ENCODE assay signal across 34 cellular contexts in genomic region chr11:1272531-1272930, GRCh38. TPM values are rescaled to one million over a fixed set of nuclear protein-coding genes. Genes with fewer than 3 reads are reported as not detected.
"Had no signal": no experiment of that assay in that cellular context is flagged by ENCODE, and none has a peak within 500 bp of the region (broad histone marks: within the 10 kb centered on the region; RNA-seq: fewer than 3 reads in every experiment).

No MANE protein-coding gene starts in this region.

- DNase-seq: activated CD4-positive, alpha-beta memory T cell treated with anti-CD3 and anti-CD28 coated beads for 36 hours; activated CD4-positive, alpha-beta T cell treated with anti-CD3 and anti-CD28 coated beads for 36 hours; activated CD4-positive, alpha-beta T cell treated with anti-CD3 and anti-CD28 coated beads, Interleukin-2, amount 10 ng/mL, durations not matched to agents 24 days and 14 days; activated CD4-positive, CD25-positive, alpha-beta regulatory T cell; activated CD4-positive, CD25-positive, alpha-beta regulatory T cell treated with anti-CD3 and anti-CD28 coated beads, Interleukin-2, amount 50 U/mL, for 72 hours; activated CD8-positive, alpha-beta memory T cell treated with anti-CD3 and anti-CD28 coated beads, Interleukin-2, amount 10 ng/mL, durations not matched to agents 7 days and 5 days; activated CD8-positive, alpha-beta memory T cell treated with anti-CD3 and anti-CD28 coated beads, Interleukin-2, amount 50 U/mL, for 4 hours; activated CD8-positive, alpha-beta T cell treated with anti-CD3 and anti-CD28 coated beads, Interleukin-2, amount 10 ng/mL, durations not matched to agents 7 days and 5 days; activated effector memory CD4-positive, alpha-beta T cell treated with anti-CD3 and anti-CD28 coated beads, Interleukin-2, amount 50 U/mL, for 16 hours; activated naive CD4-positive, alpha-beta T cell treated with anti-CD3 and anti-CD28 coated beads for 36 hours; activated naive CD8-positive, alpha-beta T cell treated with anti-CD3 and anti-CD28 coated beads for 36 hours; activated naive CD8-positive, alpha-beta T cell treated with anti-CD3 and anti-CD28 coated beads, Interleukin-2, amount 50 U/mL, for 24 hours; activated T-cell treated with anti-CD3 and anti-CD28 coated beads, Interleukin-2, amount 50 U/mL, for 1 hour; activated T-cell treated with anti-CD3 and anti-CD28 coated beads, Interleukin-2, amount 50 U/mL, for 48 hours; adrenal gland; aorta; body of pancreas; cortex of kidney; dermis blood vessel endothelial cell; effector CD8-positive, alpha-beta T cell; esophagus squamous epithelium; head of caudate nucleus; T-helper 2 cell had no signal

- H3K4me1 ChIP-seq: adrenal gland, body of pancreas, breast epithelium had no signal

- H3K4me3 ChIP-seq: adrenal gland, body of pancreas, breast epithelium, cardiac muscle cell, esophagus squamous epithelium had no signal

- ATAC-seq: activated CD4-positive, alpha-beta T cell treated with anti-CD3 and anti-CD28 coated beads for 36 hours; activated CD8-positive, alpha-beta memory T cell treated with anti-CD3 and anti-CD28 coated beads, Interleukin-2, amount 10 ng/mL, durations not matched to agents 7 days and 5 days; activated CD8-positive, alpha-beta T cell treated with anti-CD3 and anti-CD28 coated beads, Interleukin-2, amount 10 ng/mL, durations not matched to agents 7 days and 5 days; activated naive CD8-positive, alpha-beta T cell treated with anti-CD3 and anti-CD28 coated beads, Interleukin-2, amount 50 U/mL, for 24 hours; body of pancreas had no signal

- H3K27ac ChIP-seq: adrenal gland, body of pancreas, breast epithelium, epithelial cell of prostate, esophagus squamous epithelium had no signal

- H3K36me3 ChIP-seq: breast epithelium, cardiac muscle cell had no signal

- H3K27me3 ChIP-seq: adrenal gland, body of pancreas, breast epithelium, cardiac muscle cell, esophagus squamous epithelium had no signal

- H3K9me3 ChIP-seq: adrenal gland, body of pancreas, breast epithelium, esophagus squamous epithelium had no signal

RNA-seq across cellular contexts. Expression of gene MUC5B, which starts 49.7 kb away (rescaled TPM):
- total RNA-seq: activated CD4-positive, alpha-beta memory T cell treated with anti-CD3 and anti-CD28 coated beads for 36 hours; activated CD4-positive, alpha-beta T cell treated with anti-CD3 and anti-CD28 coated beads for 36 hours; activated CD4-positive, alpha-beta T cell treated with anti-CD3 and anti-CD28 coated beads, Interleukin-2, amount 10 ng/mL, durations not matched to agents 24 days and 14 days; activated CD8-positive, alpha-beta memory T cell treated with anti-CD3 and anti-CD28 coated beads for 36 hours; activated CD8-positive, alpha-beta memory T cell treated with anti-CD3 and anti-CD28 coated beads, Interleukin-2, amount 10 ng/mL, durations not matched to agents 7 days and 5 days; activated CD8-positive, alpha-beta T cell treated with anti-CD3 and anti-CD28 coated beads, Interleukin-2, amount 10 ng/mL, durations not matched to agents 7 days and 5 days; activated naive CD4-positive, alpha-beta T cell treated with anti-CD3 and anti-CD28 coated beads for 36 hours; activated naive CD8-positive, alpha-beta T cell treated with anti-CD3 and anti-CD28 coated beads for 36 hours; activated T-helper 1 cell treated with anti-CD3 and anti-CD28 coated beads, Interleukin-12 subunit alpha, Interleukin-12 subunit beta, Interleukin-2, Interleukin-4 antibody, amounts not matched to agents 30 ng/mL and 10 ng/mL and 1 ng/mL, durations not matched to agents 14 hours and 24 hours and 36 hours; activated T-helper 2 cell treated with anti-CD3 and anti-CD28 coated beads, Interferon-gamma antibody, Interleukin-2, Interleukin-4, amounts not matched to agents 10 μg/mL and 5 μg/mL and 100 μg/mL, durations not matched to agents 14 hours and 24 hours and 36 hours; aorta; cardiac muscle cell; dermis blood vessel endothelial cell; endothelial cell of umbilical vein; fibroblast of lung; fibroblast of villous mesenchyme; frontal cortex; T-helper 1 cell treated with Interleukin-12 subunit alpha and Interleukin-12 subunit beta and Interleukin-4 antibody, amounts not matched to agents 30 ng/mL and 1 ng/mL, for 36 hours had no signal
- polyA plus RNA-seq: cardiac muscle cell, endothelial cell of umbilical vein, fibroblast of lung had no signal
